Comparison of ENCODE assay signal across 1 cellular context in genomic region chr2:147843864-147844690, GRCh38.
A peak's percentile ranks its signal among the peaks of the same experiment; 100 is the strongest.
TF ChIP-seq lines count a peak whose summit lies in the region.

No MANE protein-coding gene starts in this region.

TF ChIP-seq in GM23338, 12 proteins besides CTCF, POLR2A, EP300 and RAD21 (continued from another document):
- no peak for TF ChIP-seq ZNF462 (CRISPR knock-in tag; IDR thresholded peaks at IDR 0.05)
- peak; percentile 20; the same call in 1 of the 2 replicates for TF ChIP-seq CREB1 (CRISPR knock-in tag; IDR thresholded peaks at IDR 0.05; ENCODE audit: low read depth)
- TF ChIP-seq ETS1 (IDR thresholded peaks at IDR 0.05), result peak; percentile 10; the same call in 1 of the 2 replicates
- no peak for TF ChIP-seq EZH2 (IDR thresholded peaks at IDR 0.05; ENCODE audit: low read depth, unreplicated experiment)
